Comparison of ENCODE assay signal across 1 cellular context in the genomic region with DNA sequence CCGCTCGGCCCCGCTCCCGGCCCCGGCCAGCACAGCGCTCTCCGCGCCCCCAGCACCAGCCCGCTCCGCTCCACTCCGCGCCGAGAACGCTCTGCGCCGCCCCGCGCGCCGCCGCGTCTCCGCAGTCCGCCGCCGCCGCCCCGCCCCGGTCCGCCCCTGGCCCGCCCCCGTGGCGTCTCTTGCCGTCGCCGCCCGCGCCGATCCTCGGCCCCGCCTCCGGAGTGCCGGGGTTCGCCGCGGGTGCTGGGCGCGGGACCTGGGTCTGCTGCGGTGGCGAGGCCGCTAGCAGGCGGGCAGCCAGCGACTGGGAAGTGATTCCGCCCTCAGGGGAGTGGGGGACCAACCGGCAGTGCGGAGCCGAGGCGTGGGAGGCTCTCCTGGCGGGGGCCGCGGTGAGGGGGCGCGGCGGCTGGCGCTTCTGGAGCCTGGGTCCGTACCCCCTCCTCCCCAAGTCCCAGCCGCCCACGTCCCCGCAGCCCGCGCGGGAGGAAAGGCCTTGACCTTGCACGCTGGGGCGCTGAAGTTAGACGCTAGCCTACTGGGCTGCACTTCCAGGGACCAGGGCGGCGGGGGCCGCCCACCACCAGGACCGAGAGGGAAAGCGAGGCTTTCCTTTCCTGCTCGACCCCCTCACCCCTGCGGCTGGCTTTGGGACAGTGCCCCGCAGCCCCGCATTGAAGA.
TF ChIP-seq lines count a peak whose summit lies in the region.

A gene with protein sequence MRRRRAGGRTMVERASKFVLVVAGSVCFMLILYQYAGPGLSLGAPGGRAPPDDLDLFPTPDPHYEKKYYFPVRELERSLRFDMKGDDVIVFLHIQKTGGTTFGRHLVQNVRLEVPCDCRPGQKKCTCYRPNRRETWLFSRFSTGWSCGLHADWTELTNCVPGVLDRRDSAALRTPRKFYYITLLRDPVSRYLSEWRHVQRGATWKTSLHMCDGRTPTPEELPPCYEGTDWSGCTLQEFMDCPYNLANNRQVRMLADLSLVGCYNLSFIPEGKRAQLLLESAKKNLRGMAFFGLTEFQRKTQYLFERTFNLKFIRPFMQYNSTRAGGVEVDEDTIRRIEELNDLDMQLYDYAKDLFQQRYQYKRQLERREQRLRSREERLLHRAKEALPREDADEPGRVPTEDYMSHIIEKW (minus strand): TSS at position 93 of the 681 bp plus-strand sequence. CDS start 305 bp downstream, outside the sequence.

TF ChIP-seq in HepG2, 621 proteins besides CTCF, POLR2A, EP300 and RAD21 (continued from another document and continues in another):
- TF ChIP-seq PREB (CRISPR knock-in tag; IDR thresholded peaks at IDR 0.05) (no peak), REL (CRISPR knock-in tag; conservative IDR thresholded peaks at IDR 0.05) (no peak; the same call in 1 of the 2 replicates), HOXA5 (CRISPR knock-in tag; IDR thresholded peaks at IDR 0.05) (peak; percentile 75; the same call in 1 of the 2 replicates), HDAC1 (CRISPR knock-in tag; IDR thresholded peaks at IDR 0.05) (peak; percentile 42; the same call in 1 of the 2 replicates), NBN (conservative IDR thresholded peaks at IDR 0.05) (no peak), ZNF678 (CRISPR knock-in tag; IDR thresholded peaks at IDR 0.05) (peak; percentile 79), ZFP37 (CRISPR knock-in tag; IDR thresholded peaks at IDR 0.05; ENCODE audit: borderline replicate concordance) (no peak), ZNF160 (CRISPR knock-in tag; IDR thresholded peaks at IDR 0.05) (no peak), ZFP41 (CRISPR knock-in tag; IDR thresholded peaks at IDR 0.05; ENCODE audit: borderline replicate concordance) (no peak), PHF20 (CRISPR knock-in tag; IDR thresholded peaks at IDR 0.05) (no peak), HDAC6 (IDR thresholded peaks at IDR 0.05; ENCODE audit: low read depth, low read length) (no peak), POLR2G (IDR thresholded peaks at IDR 0.05; ENCODE audit: low read depth, low read length) (peak; percentile 53; the same call in 1 of the 2 replicates), ZNF776 (CRISPR knock-in tag; IDR thresholded peaks at IDR 0.05) (no peak), SMARCE1 (IDR thresholded peaks at IDR 0.05; ENCODE audit: borderline replicate concordance) (no peak), ZNF496 (CRISPR knock-in tag; IDR thresholded peaks at IDR 0.05; ENCODE audit: insufficient replicate concordance) (no peak), SP4 (CRISPR knock-in tag; IDR thresholded peaks at IDR 0.05) (peak; percentile 96), REXO4 (CRISPR knock-in tag; IDR thresholded peaks at IDR 0.05; ENCODE audit: borderline replicate concordance) (no peak), HDAC2 (CRISPR knock-in tag; IDR thresholded peaks at IDR 0.05) (0 out of 2 replicates have a peak, but pooled peaks have one; percentile 44), IRX3 (CRISPR knock-in tag; IDR thresholded peaks at IDR 0.05; ENCODE audit: borderline replicate concordance, low read depth) (peak; percentile 54; the same call in 1 of the 2 replicates), KAT8 (CRISPR knock-in tag; IDR thresholded peaks at IDR 0.05) (0 out of 2 replicates have a peak, but pooled peaks have one; percentile 43), ZFP36L2 (CRISPR knock-in tag; IDR thresholded peaks at IDR 0.05) (0 out of 2 replicates have a peak, but pooled peaks have one; percentile 31), ZFP91 (CRISPR knock-in tag; IDR thresholded peaks at IDR 0.05; ENCODE audit: borderline replicate concordance) (peak; percentile 64; the same call in 1 of the 2 replicates), DDIT3 (CRISPR knock-in tag; IDR thresholded peaks at IDR 0.05) (no peak), ZNF777 (CRISPR knock-in tag; IDR thresholded peaks at IDR 0.05) (no peak), ZNF564 (CRISPR knock-in tag; IDR thresholded peaks at IDR 0.05) (0 out of 2 replicates have a peak, but pooled peaks have one; percentile 35), HMG20B (CRISPR knock-in tag; conservative IDR thresholded peaks at IDR 0.05) (no peak), TFAP4 (IDR thresholded peaks at IDR 0.05; ENCODE audit: borderline replicate concordance, low read depth) (0 out of 2 replicates have a peak, but pooled peaks have one; percentile 11), PBX3 (CRISPR knock-in tag; IDR thresholded peaks at IDR 0.05; ENCODE audit: borderline replicate concordance) (no peak), FOXK2 (IDR thresholded peaks at IDR 0.05) (no peak), RORA (CRISPR knock-in tag; IDR thresholded peaks at IDR 0.05) (no peak), MEIS1 (CRISPR knock-in tag; IDR thresholded peaks at IDR 0.05; ENCODE audit: borderline replicate concordance) (no peak), DNMT3B (CRISPR knock-in tag; conservative IDR thresholded peaks at IDR 0.05) (no peak), ZSCAN30 (CRISPR knock-in tag; IDR thresholded peaks at IDR 0.05) (no peak), ZNF282 (IDR thresholded peaks at IDR 0.05; ENCODE audit: partially characterized antibody) (no peak), ZNF274 (CRISPR knock-in tag; IDR thresholded peaks at IDR 0.05) (0 out of 2 replicates have a peak, but pooled peaks have one; percentile 30), TP53 (CRISPR knock-in tag; conservative IDR thresholded peaks at IDR 0.05) (no peak), KDM1A (CRISPR knock-in tag; IDR thresholded peaks at IDR 0.05) (no peak), ZNF792 (CRISPR knock-in tag; IDR thresholded peaks at IDR 0.05) (no peak)
- TF ChIP-seq, protein P1, sequence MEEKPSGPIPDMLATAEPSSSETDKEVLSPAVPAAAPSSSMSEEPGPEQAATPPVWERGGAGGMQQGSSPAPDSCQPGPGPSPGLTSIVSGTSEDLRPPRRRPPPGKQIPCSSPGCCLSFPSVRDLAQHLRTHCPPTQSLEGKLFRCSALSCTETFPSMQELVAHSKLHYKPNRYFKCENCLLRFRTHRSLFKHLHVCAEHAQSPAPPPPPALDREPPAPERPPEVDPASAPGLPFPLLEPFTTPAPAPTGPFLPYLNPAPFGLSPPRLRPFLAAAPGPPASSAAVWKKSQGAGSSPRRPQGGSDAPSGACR (CRISPR knock-in tag; IDR thresholded peaks at IDR 0.05): no peak
- TF ChIP-seq, protein P2, sequence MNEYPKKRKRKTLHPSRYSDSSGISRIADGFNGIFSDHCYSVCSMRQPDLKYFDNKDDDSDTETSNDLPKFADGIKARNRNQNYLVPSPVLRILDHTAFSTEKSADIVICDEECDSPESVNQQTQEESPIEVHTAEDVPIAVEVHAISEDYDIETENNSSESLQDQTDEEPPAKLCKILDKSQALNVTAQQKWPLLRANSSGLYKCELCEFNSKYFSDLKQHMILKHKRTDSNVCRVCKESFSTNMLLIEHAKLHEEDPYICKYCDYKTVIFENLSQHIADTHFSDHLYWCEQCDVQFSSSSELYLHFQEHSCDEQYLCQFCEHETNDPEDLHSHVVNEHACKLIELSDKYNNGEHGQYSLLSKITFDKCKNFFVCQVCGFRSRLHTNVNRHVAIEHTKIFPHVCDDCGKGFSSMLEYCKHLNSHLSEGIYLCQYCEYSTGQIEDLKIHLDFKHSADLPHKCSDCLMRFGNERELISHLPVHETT (CRISPR knock-in tag; conservative IDR thresholded peaks at IDR 0.05): no peak
- TF ChIP-seq, protein P3, sequence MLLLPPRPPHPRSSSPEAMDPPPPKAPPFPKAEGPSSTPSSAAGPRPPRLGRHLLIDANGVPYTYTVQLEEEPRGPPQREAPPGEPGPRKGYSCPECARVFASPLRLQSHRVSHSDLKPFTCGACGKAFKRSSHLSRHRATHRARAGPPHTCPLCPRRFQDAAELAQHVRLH (CRISPR knock-in tag; IDR thresholded peaks at IDR 0.05; ENCODE audit: borderline replicate concordance, low read depth): no peak; the same call in 1 of the 2 replicates
- TF ChIP-seq, protein P4, sequence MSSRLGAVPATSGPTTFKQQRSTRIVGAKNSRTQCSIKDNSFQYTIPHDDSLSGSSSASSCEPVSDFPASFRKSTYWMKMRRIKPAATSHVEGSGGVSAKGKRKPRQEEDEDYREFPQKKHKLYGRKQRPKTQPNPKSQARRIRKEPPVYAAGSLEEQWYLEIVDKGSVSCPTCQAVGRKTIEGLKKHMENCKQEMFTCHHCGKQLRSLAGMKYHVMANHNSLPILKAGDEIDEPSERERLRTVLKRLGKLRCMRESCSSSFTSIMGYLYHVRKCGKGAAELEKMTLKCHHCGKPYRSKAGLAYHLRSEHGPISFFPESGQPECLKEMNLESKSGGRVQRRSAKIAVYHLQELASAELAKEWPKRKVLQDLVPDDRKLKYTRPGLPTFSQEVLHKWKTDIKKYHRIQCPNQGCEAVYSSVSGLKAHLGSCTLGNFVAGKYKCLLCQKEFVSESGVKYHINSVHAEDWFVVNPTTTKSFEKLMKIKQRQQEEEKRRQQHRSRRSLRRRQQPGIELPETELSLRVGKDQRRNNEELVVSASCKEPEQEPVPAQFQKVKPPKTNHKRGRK (CRISPR knock-in tag; IDR thresholded peaks at IDR 0.05): no peak
- TF ChIP-seq, protein P5, sequence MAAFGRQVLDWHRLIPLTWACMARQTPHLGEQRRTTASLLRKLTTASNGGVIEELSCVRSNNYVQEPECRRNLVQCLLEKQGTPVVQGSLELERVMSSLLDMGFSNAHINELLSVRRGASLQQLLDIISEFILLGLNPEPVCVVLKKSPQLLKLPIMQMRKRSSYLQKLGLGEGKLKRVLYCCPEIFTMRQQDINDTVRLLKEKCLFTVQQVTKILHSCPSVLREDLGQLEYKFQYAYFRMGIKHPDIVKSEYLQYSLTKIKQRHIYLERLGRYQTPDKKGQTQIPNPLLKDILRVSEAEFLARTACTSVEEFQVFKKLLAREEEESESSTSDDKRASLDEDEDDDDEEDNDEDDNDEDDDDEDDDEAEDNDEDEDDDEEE (CRISPR knock-in tag; IDR thresholded peaks at IDR 0.05): peak; percentile 72; the same call in 1 of the 2 replicates
- TF ChIP-seq, protein P6, sequence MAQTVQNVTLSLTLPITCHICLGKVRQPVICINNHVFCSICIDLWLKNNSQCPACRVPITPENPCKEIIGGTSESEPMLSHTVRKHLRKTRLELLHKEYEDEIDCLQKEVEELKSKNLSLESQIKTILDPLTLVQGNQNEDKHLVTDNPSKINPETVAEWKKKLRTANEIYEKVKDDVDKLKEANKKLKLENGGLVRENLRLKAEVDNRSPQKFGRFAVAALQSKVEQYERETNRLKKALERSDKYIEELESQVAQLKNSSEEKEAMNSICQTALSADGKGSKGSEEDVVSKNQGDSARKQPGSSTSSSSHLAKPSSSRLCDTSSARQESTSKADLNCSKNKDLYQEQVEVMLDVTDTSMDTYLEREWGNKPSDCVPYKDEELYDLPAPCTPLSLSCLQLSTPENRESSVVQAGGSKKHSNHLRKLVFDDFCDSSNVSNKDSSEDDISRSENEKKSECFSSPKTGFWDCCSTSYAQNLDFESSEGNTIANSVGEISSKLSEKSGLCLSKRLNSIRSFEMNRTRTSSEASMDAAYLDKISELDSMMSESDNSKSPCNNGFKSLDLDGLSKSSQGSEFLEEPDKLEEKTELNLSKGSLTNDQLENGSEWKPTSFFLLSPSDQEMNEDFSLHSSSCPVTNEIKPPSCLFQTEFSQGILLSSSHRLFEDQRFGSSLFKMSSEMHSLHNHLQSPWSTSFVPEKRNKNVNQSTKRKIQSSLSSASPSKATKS (CRISPR knock-in tag; IDR thresholded peaks at IDR 0.05): no peak
